ENCODE assay signal across 10 cellular contexts in genomic region chr18:59141294-59142068, GRCh38. TPM values are rescaled to one million over a fixed set of nuclear protein-coding genes. Genes with fewer than 3 reads are reported as not detected.
DNase-seq lines count a peak whose midpoint lies in the region; ATAC-seq, FAIRE-seq and TF ChIP-seq lines count a peak whose summit lies in the region.
"Had no signal": no experiment of that assay in that cellular context is flagged by ENCODE, and none has a peak within 500 bp of the region (broad histone marks: within the 10 kb centered on the region; RNA-seq: fewer than 3 reads in every experiment).

No MANE protein-coding gene starts in this region.

- intact Hi-C loops in HepG2 (cut with micrococcal nuclease; ENCODE audit: unreplicated experiment) (loop anchor here (1.0 to 2.0 kb wide), 2 partner anchors 17 to 218 kb away; partner anchors contain the start of gene LMAN1), psoas muscle (cut with DNase I) (no loop called here)

- peaks cover 53% of the 10 kb centered on the region for H3K79me2 ChIP-seq in HepG2 (ENCODE audit: insufficient read depth, low read length)

- H3K27ac ChIP-seq in HepG2 (ENCODE audit: extremely low read length, insufficient read depth, low read length), result peak overlapping the region; percentile 83
- H3K27ac ChIP-seq in psoas muscle, result no peak overlapping the region
- H3K27ac ChIP-seq: SJSA1 had no signal

- H3K9me3 ChIP-seq in HepG2 (ENCODE audit: low read length), result no peaks in the 10 kb centered on the region
- no peaks in the 10 kb centered on the region for H3K9me3 ChIP-seq in psoas muscle
- H3K9me3 ChIP-seq: SJSA1 had no signal

- no peak overlapping the region for H2AFZ ChIP-seq in HepG2 (ENCODE audit: low read length)

- TF ChIP-seq RAD21 in HepG2 (CRISPR knock-in tag; IDR thresholded peaks at IDR 0.05), result no peak

- TSS peak; percentile 91 for BruUV-seq in HepG2 (replicated peaks; lab: Mats Ljungman, UMichigan)

- H3K4me1 Mint-ChIP-seq in T-cell, result peaks cover 56 to 62% (median 59%) of the 10 kb centered on the region in 3 donors

- peak overlapping the region; percentile 90 to 92 (median 90) for H3K4me3 Mint-ChIP-seq in T-cell

- peak; percentile 45 for DNase-seq in COLO668 (lab: John Stamatoyannopoulos, UW; ENCODE audit: unreplicated experiment)
- DNase-seq in LNCaP clone FGC (ENCODE audit: low read depth), result peak; percentile 60
- DNase-seq in T-cell, result no peak
- DNase-seq in HepG2 (ENCODE audit: low spot score), result peak; percentile 97
- no peak for DNase-seq in psoas muscle
- DNase-seq in NCI-H1048 (lab: John Stamatoyannopoulos, UW), result no peak
- no peak for DNase-seq in Kasumi-1 (lab: John Stamatoyannopoulos, UW)

- H3K9ac ChIP-seq in HepG2 (ENCODE audit: insufficient read depth, low read depth, low read length), result peak overlapping the region; percentile 90

- no peaks in the 10 kb centered on the region for H3K9me3 Mint-ChIP-seq in T-cell

- H3K4me1 ChIP-seq in HepG2 (ENCODE audit: insufficient read depth, low read length) (peaks cover 39% of the 10 kb centered on the region), psoas muscle (peaks cover 14% of the 10 kb centered on the region)

- peak overlapping the region; percentile 94 for H3K4me2 ChIP-seq in HepG2 (ENCODE audit: low read depth, low read length)

- TF ChIP-seq CTCF in LNCaP clone FGC (IDR thresholded peaks at IDR 0.05; ENCODE audit: control insufficient read depth, extremely low read depth, insufficient read depth) (no peak), HepG2 (CRISPR knock-in tag; IDR thresholded peaks at IDR 0.05) (0 out of 2 replicates have a peak, but pooled peaks have one; percentile 8), psoas muscle (IDR thresholded peaks at IDR 0.05) (no peak)

- H3K27ac Mint-ChIP-seq in T-cell, result peak overlapping the region in 1 of 2 donors; percentile 100

- H3K27me3 Mint-ChIP-seq in T-cell, result peaks cover 0 to 2% of the 10 kb centered on the region in 2 donors

- POLR2A ChIA-PET in T-cell (lab: Charles Lee) (interaction anchor here in 1 of 2 donors (0.6 kb wide), 3 partner anchors 8 to 469 kb away, joined by 3 to 5 read pairs (median 3); no protein-coding TSS in a partner anchor), HepG2 (lab: Yijun Ruan, JAX) (interaction anchor here (1.0 to 1.5 kb wide), 4 partner anchors 57 to 728 kb away, joined by 3 to 5 read pairs (median 4); partner anchors contain the start of gene MALT1)

- H3K4me3 ChIP-seq in LNCaP clone FGC (ENCODE audit: low read depth, low read length) (peak overlapping the region; percentile 78), HepG2 (replicated peaks in 1 of 3; ENCODE audit: insufficient read depth in 1 of 3, low read depth in 2 of 3, low read length in 3 of 3) (peak overlapping the region; percentile 83 to 98 (median 86); a peak in 5 of 6 replicates), psoas muscle (no peak overlapping the region)
- H3K4me3 ChIP-seq: SJSA1 had no signal

- peak; percentile 16 to 85; a peak in 2 of 4 replicates for TF ChIP-seq EP300 in HepG2 (IDR thresholded peaks at IDR 0.05; ENCODE audit: low read depth in 2 of 2, low read length in 2 of 2)
- TF ChIP-seq EP300 in HepG2 (CRISPR knock-in tag; IDR thresholded peaks at IDR 0.05; ENCODE audit: borderline replicate concordance), result peak; percentile 50; the same call in 1 of the 2 replicates

- CTCF ChIA-PET in T-cell (lab: Charles Lee) (interaction anchor here (0.6 to 0.8 kb wide), 3 partner anchors 16 to 563 kb away, joined by 3 to 6 read pairs (median 6); no protein-coding TSS in a partner anchor), HepG2 (lab: Yijun Ruan, JAX; ENCODE audit: low intra/inter-chr PET ratio, low total read pairs) (no interaction called here)

- peak; percentile 95 for FAIRE-seq in HepG2 (lab: Jason Lieb, UNC)
- FAIRE-seq: keratinocyte had no signal

- ATAC-seq in T-cell (replicated peaks in 1 of 4), result no peak
- ATAC-seq in HepG2, result peak; percentile 75
- ATAC-seq in psoas muscle, result no peak
- ATAC-seq in GM21786 (IDR thresholded peaks at IDR 0.05; ENCODE audit: unreplicated experiment), result no peak

- 0% methylated on average over 1 of the region's 1 CpG for WGBS in HepG2 (ENCODE audit: low lambda C conversion rate)
- 86 to 100% (median 95%) methylated on average over 1 of the region's 1 CpG for WGBS in psoas muscle, 3 donors

- no peaks in the 10 kb centered on the region for H4K20me1 ChIP-seq in HepG2 (ENCODE audit: insufficient read depth, low read length)

- H3K27me3 ChIP-seq in HepG2 (ENCODE audit: control insufficient read depth in 1 of 2, insufficient read depth in 2 of 2, low read length in 2 of 2) (no peaks in the 10 kb centered on the region; a peak in 1 of 5 replicates), psoas muscle (ENCODE audit: insufficient read depth in 3 of 3, low read length in 2 of 3) (no peaks in the 10 kb centered on the region)
- H3K27me3 ChIP-seq: SJSA1 had no signal

- in situ Hi-C loops in HepG2 (cut with HindIII; ENCODE audit: extremely low pct_ligation_motif_present, low pct_unique_long_range_greater_than_20kb), result no loop called here

- H3K36me3 Mint-ChIP-seq in T-cell, result peaks cover 7% of the 10 kb centered on the region

- H3K36me3 ChIP-seq in HepG2 (replicated peaks in 1 of 2; ENCODE audit: control insufficient read depth in 1 of 2, insufficient read depth in 2 of 2, low read length in 2 of 2) (no peaks in the 10 kb centered on the region), psoas muscle (ENCODE audit: insufficient read depth in 1 of 2, low read depth in 1 of 2) (no peaks in the 10 kb centered on the region)
- H3K36me3 ChIP-seq: SJSA1 had no signal

- TF ChIP-seq POLR2A in HepG2 (IDR thresholded peaks at IDR 0.05; ENCODE audit: insufficient read depth in 1 of 2, low read depth in 2 of 2, low read length in 2 of 2), result peak; percentile 40 to 82; a peak in 3 of 4 replicates

TF ChIP-seq in HepG2, 621 proteins besides CTCF, POLR2A, EP300 and RAD21 (continues in another document):
- TF ChIP-seq WIZ (CRISPR knock-in tag; IDR thresholded peaks at IDR 0.05), result 0 out of 2 replicates have a peak, but pooled peaks have one; percentile 66
- peak; percentile 57; the same call in 1 of the 2 replicates for TF ChIP-seq HNF4G (IDR thresholded peaks at IDR 0.05; ENCODE audit: borderline replicate concordance, low read depth, low read length)
- TF ChIP-seq HNF4G (CRISPR knock-in tag; IDR thresholded peaks at IDR 0.05; ENCODE audit: borderline replicate concordance, low read depth), result no peak
- peak; percentile 68; the same call in 1 of the 2 replicates for TF ChIP-seq HMG20A (CRISPR knock-in tag; IDR thresholded peaks at IDR 0.05; ENCODE audit: borderline replicate concordance)
- no peak for TF ChIP-seq MXD3 (CRISPR knock-in tag; IDR thresholded peaks at IDR 0.05)
- peak; percentile 35; the same call in 1 of the 2 replicates for TF ChIP-seq NFYC (CRISPR knock-in tag; IDR thresholded peaks at IDR 0.05)
- TF ChIP-seq MAFF (IDR thresholded peaks at IDR 0.05; ENCODE audit: low read depth, low read length), result peak; percentile 93
- TF ChIP-seq YY1 (IDR thresholded peaks at IDR 0.05; ENCODE audit: insufficient read depth, insufficient replicate concordance, low read depth, low read length), result peak; percentile 28

RNA-seq across cellular contexts. Expression of gene SEC11C, which starts 1.8 kb away (rescaled TPM):
- total RNA-seq in T-cell (10 to 100 TPM; 44.9 to 64.6 (median 51.0) TPM), HepG2 (2016; rRNA removed; fragmentation: Illumina TruSeq; extraction: Trizol) (211 and 297 TPM in 2 replicates), psoas muscle (10 to 100 TPM; 11.3 to 19.5 (median 15.9) TPM)
- total RNA-seq in HepG2 (2016; cell fraction: cytosol; rRNA removed; fragmentation: Illumina TruSeq; extraction: Trizol; ENCODE audit: low read depth), result 258 and 292 TPM in 2 replicates
- 217 and 309 TPM in 2 replicates for total RNA-seq in HepG2 (2016; cell fraction: insoluble cytoplasmic fraction; rRNA removed; fragmentation: Illumina TruSeq; extraction: Trizol)
- total RNA-seq in HepG2 (2016; cell fraction: membrane; rRNA removed; fragmentation: Illumina TruSeq; extraction: Trizol), result 238 and 248 TPM in 2 replicates
- total RNA-seq in HepG2 (2016; cell fraction: nucleus; rRNA removed; fragmentation: Illumina TruSeq; extraction: Trizol), result 207 and 249 TPM in 2 replicates
- polyA plus RNA-seq in HepG2 (2011; rRNA removed) (59.2 and 71.9 TPM in 2 replicates), psoas muscle (10 to 100 TPM; 13.4 to 27.7 (median 23.4) TPM)
- 66.6 and 92.7 TPM in 2 replicates for polyA plus RNA-seq in HepG2 (2011; cell fraction: cytosol; rRNA removed)
- polyA plus RNA-seq in HepG2 (2011; cell fraction: nucleus; rRNA removed), result 18.0 and 26.4 TPM in 2 replicates
- 158 and 241 TPM in 2 replicates for polyA plus RNA-seq in HepG2 (2012)
- polyA plus RNA-seq in HepG2 (2016; cell fraction: cytosol; fragmentation: Illumina TruSeq; extraction: Trizol; ENCODE audit: low read depth), result 266 and 357 TPM in 2 replicates
- 190 and 205 TPM in 2 replicates for polyA plus RNA-seq in HepG2 (2016; cell fraction: insoluble cytoplasmic fraction; fragmentation: Illumina TruSeq; extraction: Trizol; ENCODE audit: low read depth)
- 188 and 231 TPM in 2 replicates for polyA plus RNA-seq in HepG2 (2016; cell fraction: membrane; fragmentation: Illumina TruSeq; extraction: Trizol; ENCODE audit: low read depth)
- polyA plus RNA-seq in HepG2 (2016; cell fraction: nucleus; fragmentation: Illumina TruSeq; extraction: Trizol; ENCODE audit: insufficient read depth, low read depth), result 302 and 338 TPM in 2 replicates
- polyA minus RNA-seq in HepG2 (2011; rRNA and poly(A)+ RNA removed; ENCODE audit: low replicate concordance), result 10.4 and 21.3 TPM in 2 replicates
- polyA minus RNA-seq in HepG2 (2011; cell fraction: cytosol; rRNA and poly(A)+ RNA removed), result 23.8 and 24.0 TPM in 2 replicates
- polyA minus RNA-seq in HepG2 (2011; cell fraction: nucleus; rRNA and poly(A)+ RNA removed), result 25.4 and 28.5 TPM in 2 replicates

Comparison
In these comparisons a context has a peak if more than half of its experiments do, and no peak if none do; other contexts are left out.
1. DNase-seq: peak in COLO668 (single experiment), LNCaP clone FGC (single experiment) and HepG2 (single experiment); none in T-cell (0 of 34), psoas muscle (0 of 2), NCI-H1048 (single experiment) and Kasumi-1 (0 of 2).